In the genomic region with DNA sequence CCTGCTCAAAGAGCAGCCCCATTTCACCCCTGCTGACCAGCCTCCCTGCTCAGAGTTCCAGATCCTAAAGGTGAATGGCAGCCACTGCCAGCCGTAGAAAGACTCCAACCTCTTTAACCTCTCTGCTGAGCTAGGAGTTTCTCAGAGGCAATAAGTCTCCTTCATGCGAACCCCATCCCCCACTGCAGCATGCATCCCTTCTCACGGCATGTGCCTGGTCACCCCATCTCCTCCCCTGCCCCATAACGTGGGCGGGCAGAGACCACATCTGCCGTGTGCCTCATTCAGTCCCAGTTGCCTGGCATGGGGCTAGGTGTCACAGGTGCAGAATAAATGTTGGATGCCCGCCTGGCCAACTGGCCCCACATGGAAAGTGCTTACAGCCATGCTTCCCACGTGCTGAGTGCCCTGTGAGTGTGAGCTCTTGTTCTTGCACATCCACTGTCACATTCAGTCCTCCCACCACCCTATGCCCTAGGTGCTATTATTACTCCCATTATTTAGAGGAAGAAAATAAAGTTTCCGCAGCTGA, we compare ENCODE assay signal across 24 cellular contexts. TPM values are rescaled to one million over a fixed set of nuclear protein-coding genes. Genes with fewer than 3 reads are reported as not detected.
"Had no signal": no experiment of that assay in that cellular context is flagged by ENCODE, and none has a peak within 500 bp of the region (broad histone marks: within the 10 kb centered on the region; RNA-seq: fewer than 3 reads in every experiment).

No MANE protein-coding gene starts in this region.

- FAIRE-seq: pancreas had no signal

- H3K4me3 ChIP-seq: esophagus muscularis mucosa, gastrocnemius medialis, heart right ventricle, pancreas, smooth muscle cell, suprapubic skin, tibial artery, upper lobe of left lung, vagina had no signal

- H3K27me3 ChIP-seq: gastrocnemius medialis, pancreas, upper lobe of left lung, vagina had no signal

- H3K36me3 Mint-ChIP-seq: natural killer cell; stimulated activated effector memory CD8-positive, alpha-beta T cell treated with anti-CD3 and anti-CD28 coated beads, Interleukin-12 subunit alpha, Interleukin-12 subunit beta, amount 100 ng/mL, for 72 hours had no signal

- H3K4me2 ChIP-seq: smooth muscle cell had no signal

- H3K27ac ChIP-seq: epithelial cell of prostate, esophagus muscularis mucosa, gastrocnemius medialis, heart right ventricle, pancreas, suprapubic skin, tibial artery, upper lobe of left lung, vagina had no signal

- ATAC-seq: effector memory CD8-positive, alpha-beta T cell; gastrocnemius medialis; heart right ventricle; left lobe of liver; natural killer cell; pancreas; right cardiac atrium; stimulated activated effector memory CD8-positive, alpha-beta T cell treated with anti-CD3 and anti-CD28 coated beads, Interleukin-12 subunit alpha, Interleukin-12 subunit beta, amount 100 ng/mL, for 72 hours; stimulated activated naive CD8-positive, alpha-beta T cell treated with anti-CD3 and anti-CD28 coated beads, Interleukin-15, Interleukin-2, amounts not matched to agents 100 U/mL and 50 U/mL, for 24 hours had no signal

- DNase-seq: effector memory CD8-positive, alpha-beta T cell; gastrocnemius medialis; heart right ventricle; islet precursor cell; mammary epithelial cell; natural killer cell; occipital lobe; pancreas; right cardiac atrium; stimulated activated CD4-positive, alpha-beta T cell treated with anti-CD3 and anti-CD28 coated beads, Interleukin-2, amount 100 ng/mL, for 48 hours; stimulated activated CD8-positive, alpha-beta memory T cell treated with anti-CD3 and anti-CD28 coated beads, Interleukin-4, amount 100 ng/mL, for 48 hours; stimulated activated naive CD8-positive, alpha-beta T cell treated with anti-CD3 and anti-CD28 coated beads, Interleukin-15, Interleukin-2, amounts not matched to agents 100 U/mL and 50 U/mL, for 24 hours; tibial artery; upper lobe of left lung had no signal

- H3K27ac Mint-ChIP-seq: effector memory CD8-positive, alpha-beta T cell; natural killer cell; progenitor cell of endocrine pancreas; stimulated activated effector memory CD8-positive, alpha-beta T cell treated with anti-CD3 and anti-CD28 coated beads, Interleukin-12 subunit alpha, Interleukin-12 subunit beta, amount 100 ng/mL, for 72 hours had no signal

- H3K4me3 Mint-ChIP-seq: effector memory CD8-positive, alpha-beta T cell; natural killer cell; neural crest cell; stimulated activated effector memory CD8-positive, alpha-beta T cell treated with anti-CD3 and anti-CD28 coated beads, Interleukin-12 subunit alpha, Interleukin-12 subunit beta, amount 100 ng/mL, for 72 hours had no signal

- H3K36me3 ChIP-seq: esophagus muscularis mucosa, gastrocnemius medialis, heart right ventricle, pancreas, suprapubic skin, tibial artery, upper lobe of left lung, vagina had no signal

- H3K9me3 ChIP-seq: esophagus muscularis mucosa, gastrocnemius medialis, heart right ventricle, pancreas, suprapubic skin, tibial artery, upper lobe of left lung, vagina had no signal

- H3K4me1 ChIP-seq: esophagus muscularis mucosa, gastrocnemius medialis, heart right ventricle, pancreas, suprapubic skin, tibial artery, upper lobe of left lung, vagina had no signal

- H3K4me1 Mint-ChIP-seq: natural killer cell; neural crest cell; stimulated activated effector memory CD8-positive, alpha-beta T cell treated with anti-CD3 and anti-CD28 coated beads, Interleukin-12 subunit alpha, Interleukin-12 subunit beta, amount 100 ng/mL, for 72 hours had no signal

- H3K9me3 Mint-ChIP-seq: effector memory CD8-positive, alpha-beta T cell; natural killer cell; neural crest cell; stimulated activated effector memory CD8-positive, alpha-beta T cell treated with anti-CD3 and anti-CD28 coated beads, Interleukin-12 subunit alpha, Interleukin-12 subunit beta, amount 100 ng/mL, for 72 hours had no signal

RNA-seq across cellular contexts. Expression of a gene that starts 43.5 kb away (rescaled TPM):
- total RNA-seq: fibroblast of villous mesenchyme, mammary epithelial cell, natural killer cell, progenitor cell of endocrine pancreas had no signal
- polyA plus RNA-seq: mammary epithelial cell had no signal
